Comparison of ENCODE assay signal across 12 cellular contexts in the genomic region with DNA sequence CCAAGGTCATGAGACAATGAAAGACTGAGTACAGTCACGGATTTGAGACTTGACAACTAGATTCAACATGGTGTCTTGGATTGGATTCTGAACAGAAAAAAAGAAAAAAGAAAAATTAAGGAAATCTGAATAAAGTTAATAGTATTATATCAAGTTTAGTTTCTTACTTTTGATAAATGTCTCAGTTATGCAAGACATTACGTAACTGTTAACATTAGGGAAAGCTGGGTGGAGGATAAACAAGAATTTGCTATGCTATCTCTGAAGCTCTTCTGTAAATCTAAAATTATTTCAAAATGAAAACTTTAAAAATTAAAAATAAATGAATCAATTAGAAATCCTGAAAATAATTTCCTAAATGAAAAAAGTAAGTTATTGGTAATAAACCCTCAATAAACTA. TPM values are rescaled to one million over a fixed set of nuclear protein-coding genes. Genes with fewer than 3 reads are reported as not detected.
DNase-seq lines count a peak whose midpoint lies in the region; ATAC-seq, FAIRE-seq and TF ChIP-seq lines count a peak whose summit lies in the region.
"Had no signal": no experiment of that assay in that cellular context is flagged by ENCODE, and none has a peak within 500 bp of the region (broad histone marks: within the 10 kb centered on the region; RNA-seq: fewer than 3 reads in every experiment).

No MANE protein-coding gene starts in this region.

- FAIRE-seq in G401.6 (lab: Jason Lieb, UNC) = peak; percentile 59
- FAIRE-seq: GM12878, GM18507 had no signal

- no peaks in the 10 kb centered on the region for H3K9me3 ChIP-seq in adrenal gland (replicated peaks in 1 of 3)
- no peaks in the 10 kb centered on the region for H3K9me3 ChIP-seq in tibial artery

- TF ChIP-seq CTCF in adrenal gland (IDR thresholded peaks at IDR 0.05) (no peak), fibroblast of villous mesenchyme (IDR thresholded peaks at IDR 0.05; ENCODE audit: insufficient read depth, low read depth, low read length) (no peak), omental fat pad (IDR thresholded peaks at IDR 0.05) (no peak), tibial artery (IDR thresholded peaks at IDR 0.05) (no peak)

- no peak for TF ChIP-seq POLR2A in adrenal gland (IDR thresholded peaks at IDR 0.05)

- intact Hi-C loops in adrenal gland (cut with DNase I) = no loop called here
- intact Hi-C loops in tibial artery (cut with DNase I; ENCODE audit: low total_unique reads) = no loop called here

- H3K27ac ChIP-seq in adrenal gland = peak overlapping the region in 4 of 5 donors; percentile 28 to 69 (median 37)
- no peak overlapping the region for H3K27ac ChIP-seq in tibial artery

- H3K4me3 ChIP-seq in adrenal gland (no peak overlapping the region), fibroblast of villous mesenchyme (ENCODE audit: low read depth, low read length) (no peak overlapping the region), tibial artery (no peak overlapping the region)
- H3K4me3 ChIP-seq: GM12878, GM23338 had no signal

- 22 to 30% (median 28%) methylated on average over 2 of the region's 2 CpGs for WGBS in adrenal gland, 4 donors

- H3K27me3 ChIP-seq in adrenal gland (no peaks in the 10 kb centered on the region), tibial artery (no peaks in the 10 kb centered on the region)

- H3K36me3 ChIP-seq in adrenal gland (replicated peaks in 1 of 2) = no peaks in the 10 kb centered on the region
- no peaks in the 10 kb centered on the region for H3K36me3 ChIP-seq in tibial artery

- DNase-seq in adrenal gland (no peak), fibroblast of villous mesenchyme (ENCODE audit: low read depth) (peak; percentile 33), omental fat pad (ENCODE audit: low spot score) (no peak), DMS 273 treated with DMSO at 0.1 percent for 48 hours (lab: John Stamatoyannopoulos, UW) (no peak), tibial artery (no peak)
- no peak for DNase-seq in stimulated activated CD4-positive, alpha-beta T cell treated with anti-CD3 and anti-CD28 coated beads, Interleukin-4, amount 100 ng/mL, for 1 hour
- DNase-seq: CD8-positive, alpha-beta memory T cell; H7 had no signal

- ATAC-seq in omental fat pad (ENCODE audit: low FRiP score) = peak; percentile 11
- ATAC-seq: GM12878, GM23338 had no signal

- H3K4me1 ChIP-seq in adrenal gland (replicated peaks in 1 of 2) (peaks cover 14 to 28% of the 10 kb centered on the region in 2 donors), tibial artery (no peaks in the 10 kb centered on the region)

RNA-seq across cellular contexts. Expression of gene DCAF12, which starts 14.4 kb away (rescaled TPM):
- total RNA-seq in adrenal gland (10 to 100 TPM; 45.0 to 74.9 (median 65.2) TPM), fibroblast of villous mesenchyme (19.6 and 29.8 TPM in 2 replicates), omental fat pad (10 to 100 TPM; 25.3 to 33.4 (median 29.3) TPM)
- 10 to 100 TPM; 15.1 to 88.3 (median 15.8) TPM for polyA plus RNA-seq in adrenal gland

RNA-seq across cellular contexts. Expression of gene UBAP1, which starts 38.0 kb away (rescaled TPM):
- total RNA-seq in adrenal gland (10 to 100 TPM; 63.6 to 91.7 (median 83.5) TPM), fibroblast of villous mesenchyme (38.3 and 51.0 TPM in 2 replicates), omental fat pad (10 to 100 TPM; 39.2 to 71.3 (median 51.1) TPM)
- 100 to 1,000 TPM in 1 of 3 donors, 10 to 100 TPM in 2; 34.8 to 146 (median 37.7) TPM for polyA plus RNA-seq in adrenal gland

Comparison
In these comparisons a context has a peak if more than half of its experiments do, and no peak if none do; other contexts are left out.
1. H3K27ac ChIP-seq: peak in adrenal gland (4 of 5); none in tibial artery (0 of 2).